In genomic region chr6:79374308-79374707, GRCh38 we compare ENCODE assay signal across 26 cellular contexts.
"Had no signal": no experiment of that assay in that cellular context is flagged by ENCODE, and none has a peak within 500 bp of the region (broad histone marks: within the 10 kb centered on the region; RNA-seq: fewer than 3 reads in every experiment).

No MANE protein-coding gene starts in this region.

- H3K4me1 ChIP-seq: SJSA1 had no signal

- H3K27me3 ChIP-seq: cardiac muscle cell had no signal

- H3K27me3 Mint-ChIP-seq: brain had no signal

- H3K4me1 Mint-ChIP-seq: activated naive CD4-positive, alpha-beta T cell treated with anti-CD3 and anti-CD28 coated beads, Interleukin-2, amount 50 U/mL, for 24 hours had no signal

- H3K27ac Mint-ChIP-seq: activated CD8-positive, alpha-beta T cell treated with anti-CD3 and anti-CD28 coated beads, Interleukin-2, amount 10 ng/mL, durations not matched to agents 7 days and 5 days; activated naive CD4-positive, alpha-beta T cell treated with anti-CD3 and anti-CD28 coated beads, Interleukin-2, amount 50 U/mL, for 24 hours; brain; T-helper 17 cell; WTC11 had no signal

- H3K36me3 ChIP-seq: cardiac muscle cell, SJSA1 had no signal

- FAIRE-seq: astrocyte, colon, RCC 7860 had no signal

- H3K36me3 Mint-ChIP-seq: activated naive CD4-positive, alpha-beta T cell treated with anti-CD3 and anti-CD28 coated beads, Interleukin-2, amount 50 U/mL, for 24 hours; brain had no signal

- H3K4me3 ChIP-seq: cardiac muscle cell, SJSA1 had no signal

- H3K9me3 ChIP-seq: SJSA1 had no signal

- H3K27ac ChIP-seq: cardiac muscle cell, SJSA1 had no signal

- H3K9me3 Mint-ChIP-seq: activated naive CD4-positive, alpha-beta T cell treated with anti-CD3 and anti-CD28 coated beads, Interleukin-2, amount 50 U/mL, for 24 hours had no signal

- H3K4me3 Mint-ChIP-seq: activated CD8-positive, alpha-beta T cell treated with anti-CD3 and anti-CD28 coated beads, Interleukin-2, amount 10 ng/mL, durations not matched to agents 7 days and 5 days; activated naive CD4-positive, alpha-beta T cell treated with anti-CD3 and anti-CD28 coated beads, Interleukin-2, amount 50 U/mL, for 24 hours; brain; T-helper 17 cell; WTC11 had no signal

- DNase-seq: activated CD4-positive, alpha-beta T cell treated with anti-CD3 and anti-CD28 coated beads for 48 hours; activated CD4-positive, alpha-beta T cell treated with anti-CD3 and anti-CD28 coated beads, Interleukin-2, amount 50 U/mL, for 4 hours; activated CD4-positive, CD25-positive, alpha-beta regulatory T cell treated with anti-CD3 and anti-CD28 coated beads, Interleukin-2, amount 50 U/mL, for 72 hours; activated CD8-positive, alpha-beta memory T cell treated with anti-CD3 and anti-CD28 coated beads, Interleukin-2, amount 50 U/mL, for 48 hours; activated CD8-positive, alpha-beta T cell treated with anti-CD3 and anti-CD28 coated beads, Interleukin-2, amount 10 ng/mL, durations not matched to agents 7 days and 5 days; activated naive CD4-positive, alpha-beta T cell; activated T-cell treated with anti-CD3 and anti-CD28 coated beads, Interleukin-2, amount 50 U/mL, for 1 hour; amniotic stem cell; KG1; NCI-H1092; NCI-H1930; NCI-H2107; NCI-H446 treated with DMSO at 0.1 percent for 48 hours; NCI-H524 treated with DMSO at 0.1 percent for 48 hours; NK-92 treated with Interleukin-12 subunit alpha and Interleukin-12 subunit beta, amount 100 ng/mL, for 24 hours; SHP77; T-helper 17 cell; T-helper 9 cell had no signal
